In the genomic region with DNA sequence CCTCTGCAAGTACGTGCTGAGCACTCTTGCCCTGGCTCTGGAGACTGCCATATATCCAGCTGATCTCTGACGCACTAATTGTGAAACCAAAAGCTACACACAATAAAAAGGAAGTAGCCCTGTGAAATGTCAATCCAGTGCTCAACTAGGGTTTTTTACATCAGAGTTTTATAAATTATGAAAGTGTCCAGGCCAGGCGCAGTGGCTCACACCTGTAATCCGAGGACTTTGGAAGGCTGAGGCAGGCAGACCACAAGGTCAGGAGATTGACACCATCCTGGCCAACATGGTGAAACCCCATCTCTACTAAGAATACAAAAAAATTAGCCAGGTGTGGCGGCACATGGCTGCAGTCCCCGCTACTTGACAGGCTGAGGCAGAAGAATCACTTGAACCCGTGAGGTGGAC, we compare ENCODE assay signal across 8 cellular contexts. TPM values are rescaled to one million over a fixed set of nuclear protein-coding genes. Genes with fewer than 3 reads are reported as not detected.
A peak's percentile ranks its signal among the peaks of the same experiment; 100 is the strongest.
DNase-seq lines count a peak whose midpoint lies in the region; ATAC-seq and TF ChIP-seq lines count a peak whose summit lies in the region.

No MANE protein-coding gene starts in this region.

- H3K79me2 ChIP-seq in neural progenitor cell (ENCODE audit: low read depth) = no peaks in the 10 kb centered on the region

- H3K36me3 ChIP-seq in effector memory CD4-positive, alpha-beta T cell (ENCODE audit: control insufficient read depth, insufficient read depth, low read length) = no peaks in the 10 kb centered on the region
- no peaks in the 10 kb centered on the region for H3K36me3 ChIP-seq in neural progenitor cell
- H3K36me3 ChIP-seq in aorta (ENCODE audit: control insufficient read depth in 1 of 2, insufficient read depth in 2 of 2, low read length in 1 of 2) = no peaks in the 10 kb centered on the region

- no peak for TF ChIP-seq CTCF in neural progenitor cell (IDR thresholded peaks at IDR 0.05)

- no peak overlapping the region for H3K27ac Mint-ChIP-seq in neural progenitor cell

- peaks cover 2% of the 10 kb centered on the region for H3K27me3 Mint-ChIP-seq in neural progenitor cell (ENCODE audit: insufficient read depth, low read depth)

- peak; percentile 88 for ATAC-seq in GM19468 (IDR thresholded peaks at IDR 0.05; ENCODE audit: extremely low read depth, unreplicated experiment)
- peak; percentile 93 for ATAC-seq in HG03457 (IDR thresholded peaks at IDR 0.05; ENCODE audit: unreplicated experiment)
- no peak for ATAC-seq in aorta (ENCODE audit: low FRiP score)

- no peak overlapping the region for H2AFZ ChIP-seq in neural progenitor cell (replicated peaks)

- peaks cover 10% of the 10 kb centered on the region for H3K36me3 Mint-ChIP-seq in neural progenitor cell

- no peaks in the 10 kb centered on the region for H3F3A ChIP-seq in neural progenitor cell (ENCODE audit: low read depth)

- no peaks in the 10 kb centered on the region for H3K4me1 Mint-ChIP-seq in neural progenitor cell

- WGBS in aorta, 2 donors = 93 to 95% methylated on average over 7 of the region's 7 CpGs

- DNase-seq in GF-D8 (lab: John Stamatoyannopoulos, UW) = peak; percentile 57
- DNase-seq in effector memory CD4-positive, alpha-beta T cell = peak in 1 of 3 donors; percentile 1
- DNase-seq in neural progenitor cell (ENCODE audit: low spot score) = no peak
- DNase-seq in NCI-H510A treated with DMSO at 0.1 percent for 48 hours (lab: John Stamatoyannopoulos, UW) = no peak
- DNase-seq in aorta = no peak
- DNase-seq in D341Med (ENCODE audit: low spot score) = no peak

- H3K4me1 ChIP-seq in effector memory CD4-positive, alpha-beta T cell (ENCODE audit: control insufficient read depth, insufficient read depth, low read length, poor library complexity, severe bottlenecking) = no peaks in the 10 kb centered on the region
- H3K4me1 ChIP-seq in neural progenitor cell (no peaks in the 10 kb centered on the region), aorta (ENCODE audit: control insufficient read depth in 1 of 2, insufficient read depth in 2 of 2, low read length in 2 of 2) (no peaks in the 10 kb centered on the region)

- intact Hi-C loops in aorta (cut with DNase I) = no loop called here

- H3K9me3 ChIP-seq in effector memory CD4-positive, alpha-beta T cell (ENCODE audit: control insufficient read depth, low read length) = no peaks in the 10 kb centered on the region
- peaks cover 4% of the 10 kb centered on the region for H3K9me3 ChIP-seq in neural progenitor cell (ENCODE audit: low read depth)
- H3K9me3 ChIP-seq in aorta (ENCODE audit: control insufficient read depth, low read length) = no peaks in the 10 kb centered on the region

- no peaks in the 10 kb centered on the region for H4K20me1 ChIP-seq in neural progenitor cell (ENCODE audit: low read depth)

- H3K4me3 Mint-ChIP-seq in neural progenitor cell = no peak overlapping the region

- peak overlapping the region; percentile 14 for H3K4me3 ChIP-seq in effector memory CD4-positive, alpha-beta T cell (ENCODE audit: insufficient read depth, low read depth, low read length, poor library complexity, severe bottlenecking)
- H3K4me3 ChIP-seq in neural progenitor cell = no peak overlapping the region
- H3K4me3 ChIP-seq in aorta (ENCODE audit: low read length in 2 of 2) = no peak overlapping the region

- no peak overlapping the region for H3K4me2 ChIP-seq in neural progenitor cell

- no peak overlapping the region for H3K27ac ChIP-seq in effector memory CD4-positive, alpha-beta T cell (ENCODE audit: insufficient read depth, low read length, poor library complexity, severe bottlenecking)
- H3K27ac ChIP-seq in neural progenitor cell (no peak overlapping the region), aorta (ENCODE audit: low read depth in 1 of 2, low read length in 2 of 2) (no peak overlapping the region)

- H3K9me3 Mint-ChIP-seq in neural progenitor cell = peaks cover 20% of the 10 kb centered on the region

- no peaks in the 10 kb centered on the region for H3K27me3 ChIP-seq in effector memory CD4-positive, alpha-beta T cell (replicated peaks; ENCODE audit: control insufficient read depth, insufficient read depth, low read length, poor library complexity, severe bottlenecking)
- H3K27me3 ChIP-seq in neural progenitor cell (no peaks in the 10 kb centered on the region), aorta (ENCODE audit: control insufficient read depth in 1 of 2, insufficient read depth in 2 of 2, low read length in 1 of 2) (no peaks in the 10 kb centered on the region)

- no peak overlapping the region for H3K9ac ChIP-seq in neural progenitor cell

RNA-seq across cellular contexts. Expression of a gene that starts 24.5 kb away (rescaled TPM):
- total RNA-seq in neural progenitor cell (ENCODE audit: low replicate concordance) (64.9 and 74.9 TPM in 2 replicates), aorta (10 to 100 TPM; 17.6 to 20.7 TPM)
- polyA plus RNA-seq in aorta = 1 to 10 TPM; 6.5 to 8.8 TPM

RNA-seq across cellular contexts. Expression of a gene that starts 25.1 kb away (rescaled TPM):
- total RNA-seq in neural progenitor cell (ENCODE audit: low replicate concordance) (10.4 and 11.3 TPM in 2 replicates), aorta (1 to 10 TPM; 3.3 to 5.5 TPM)
- polyA plus RNA-seq in aorta = 1 to 10 TPM; 3.9 to 5.6 TPM
